20 cellular contexts compared by ENCODE assay signal in genomic region chr14:95045836-95046430, GRCh38.
"Had no signal": no experiment of that assay in that cellular context is flagged by ENCODE, and none has a peak within 500 bp of the region (broad histone marks: within the 10 kb centered on the region; RNA-seq: fewer than 3 reads in every experiment).

No MANE protein-coding gene starts in this region.

- H3K9me3 Mint-ChIP-seq: activated B cell treated with CpG ODN at 0.5 μM for 24 hours; activated CD4-positive, alpha-beta T cell treated with anti-CD3 and anti-CD28 coated beads, Interleukin-2, amount 10 ng/mL, durations not matched to agents 24 days and 14 days; activated T-helper 2 cell treated with anti-CD3 and anti-CD28 coated beads, Interferon-gamma antibody, Interleukin-2, Interleukin-4, amounts not matched to agents 10 μg/mL and 5 μg/mL and 100 μg/mL, durations not matched to agents 14 hours and 24 hours and 36 hours; naive thymus-derived CD8-positive, alpha-beta T cell; stimulated activated naive B cell treated with anti-CD40 and anti-IgM and Interleukin-4, amounts not matched to agents 10 μg/mL and 1 μg/mL and 100 μg/mL, for 72 hours; T-cell; type B pancreatic cell had no signal

- FAIRE-seq: endometrium had no signal

- H3K27ac Mint-ChIP-seq: activated B cell treated with CpG ODN at 0.5 μM for 24 hours; activated CD4-positive, alpha-beta T cell treated with anti-CD3 and anti-CD28 coated beads, Interleukin-2, amount 10 ng/mL, durations not matched to agents 24 days and 14 days; activated naive CD8-positive, alpha-beta T cell; activated T-helper 2 cell treated with anti-CD3 and anti-CD28 coated beads, Interferon-gamma antibody, Interleukin-2, Interleukin-4, amounts not matched to agents 10 μg/mL and 5 μg/mL and 100 μg/mL, durations not matched to agents 14 hours and 24 hours and 36 hours; brain; naive thymus-derived CD8-positive, alpha-beta T cell; stimulated activated naive B cell treated with anti-CD40 and anti-IgM and Interleukin-4, amounts not matched to agents 10 μg/mL and 1 μg/mL and 100 μg/mL, for 72 hours; T-cell; type B pancreatic cell had no signal

- H3K4me3 ChIP-seq: lung, ovary, SK-N-MC had no signal

- ATAC-seq: esophagus mucosa; left cardiac atrium; naive thymus-derived CD8-positive, alpha-beta T cell; stimulated activated naive B cell treated with anti-CD40 and anti-IgM and Interleukin-4, amounts not matched to agents 10 μg/mL and 1 μg/mL and 100 μg/mL, for 72 hours; T-cell had no signal

- H3K27me3 ChIP-seq: ovary had no signal

- H3K4me1 Mint-ChIP-seq: activated B cell treated with CpG ODN at 0.5 μM for 24 hours; activated CD4-positive, alpha-beta T cell treated with anti-CD3 and anti-CD28 coated beads, Interleukin-2, amount 10 ng/mL, durations not matched to agents 24 days and 14 days; stimulated activated naive B cell treated with anti-CD40 and anti-IgM and Interleukin-4, amounts not matched to agents 10 μg/mL and 1 μg/mL and 100 μg/mL, for 72 hours; T-cell had no signal

- DNase-seq: activated B cell treated with CpG ODN at 0.5 μM for 24 hours; activated CD4-positive, alpha-beta T cell treated with anti-CD3 and anti-CD28 coated beads, Interleukin-2, amount 10 ng/mL, durations not matched to agents 24 days and 14 days; activated CD8-positive, alpha-beta memory T cell treated with anti-CD3 and anti-CD28 coated beads for 24 hours; amygdala; left cardiac atrium; naive thymus-derived CD8-positive, alpha-beta T cell; stimulated activated CD4-positive, alpha-beta T cell treated with anti-CD3 and anti-CD28 coated beads, Interleukin-2, amount 100 ng/mL, for 24 hours; stimulated activated naive B cell treated with anti-CD40 and anti-IgM and Interleukin-4, amounts not matched to agents 10 μg/mL and 1 μg/mL and 100 μg/mL, for 72 hours; substantia nigra; T1000 had no signal

- H3K36me3 Mint-ChIP-seq: activated naive CD8-positive, alpha-beta T cell; brain; naive thymus-derived CD8-positive, alpha-beta T cell; stimulated activated naive B cell treated with anti-CD40 and anti-IgM and Interleukin-4, amounts not matched to agents 10 μg/mL and 1 μg/mL and 100 μg/mL, for 72 hours; T-cell; type B pancreatic cell had no signal

- H3K9me3 ChIP-seq: ovary had no signal

- H3K27ac ChIP-seq: ovary, SK-N-MC had no signal

- H3K4me3 Mint-ChIP-seq: activated B cell treated with CpG ODN at 0.5 μM for 24 hours; activated CD4-positive, alpha-beta T cell treated with anti-CD3 and anti-CD28 coated beads, Interleukin-2, amount 10 ng/mL, durations not matched to agents 24 days and 14 days; activated naive CD8-positive, alpha-beta T cell; brain; naive thymus-derived CD8-positive, alpha-beta T cell; stimulated activated naive B cell treated with anti-CD40 and anti-IgM and Interleukin-4, amounts not matched to agents 10 μg/mL and 1 μg/mL and 100 μg/mL, for 72 hours; T-cell; type B pancreatic cell had no signal

- H3K27me3 Mint-ChIP-seq: activated CD4-positive, alpha-beta T cell treated with anti-CD3 and anti-CD28 coated beads, Interleukin-2, amount 10 ng/mL, durations not matched to agents 24 days and 14 days had no signal

- H3K36me3 ChIP-seq: ovary had no signal
